28 cellular contexts compared by ENCODE assay signal in genomic region chr17:27232328-27232727, GRCh38.
"Had no signal": no experiment of that assay in that cellular context is flagged by ENCODE, and none has a peak within 500 bp of the region (broad histone marks: within the 10 kb centered on the region; RNA-seq: fewer than 3 reads in every experiment).

No MANE protein-coding gene starts in this region.

- H3K4me2 ChIP-seq: neural progenitor cell, smooth muscle cell had no signal

- H2AFZ ChIP-seq: neural progenitor cell had no signal

- H3K9me3 Mint-ChIP-seq: mesothelial cell of epicardium; naive B cell; natural killer cell; neural progenitor cell; stimulated activated memory B cell treated with anti-CD40 and anti-IgM and Interleukin-4, amounts not matched to agents 10 μg/mL and 1 μg/mL and 100 μg/mL, for 72 hours; stimulated activated naive CD8-positive, alpha-beta T cell treated with anti-CD3 and anti-CD28 coated beads, Interleukin-15, amount 100 ng/mL, for 72 hours; type B pancreatic cell had no signal

- H3K9me3 ChIP-seq: left ventricle myocardium inferior, neutrophil, ovary, right atrium auricular region, right lobe of liver, tibial nerve, uterus had no signal

- H3K27me3 Mint-ChIP-seq: naive B cell; stimulated activated memory B cell treated with anti-CD40 and anti-IgM and Interleukin-4, amounts not matched to agents 10 μg/mL and 1 μg/mL and 100 μg/mL, for 72 hours had no signal

- H3K27ac ChIP-seq: left ventricle myocardium inferior, neural progenitor cell, neutrophil, ovary, right atrium auricular region, right lobe of liver, tibial nerve, uterus had no signal

- H3K4me1 Mint-ChIP-seq: natural killer cell; nephron progenitor cell; neural progenitor cell; stimulated activated naive CD8-positive, alpha-beta T cell treated with anti-CD3 and anti-CD28 coated beads, Interleukin-15, amount 100 ng/mL, for 72 hours had no signal

- H3K27ac Mint-ChIP-seq: mesothelial cell of epicardium; nephron progenitor cell; neural progenitor cell; progenitor cell of endocrine pancreas; stimulated activated naive CD8-positive, alpha-beta T cell treated with anti-CD3 and anti-CD28 coated beads, Interleukin-15, amount 100 ng/mL, for 72 hours; type B pancreatic cell had no signal

- DNase-seq: hypothalamus; islet precursor cell; left ventricle myocardium inferior; mesendoderm; naive B cell; natural killer cell; nephron progenitor cell; occipital lobe; ovary; right lobe of liver; stimulated activated CD4-positive, alpha-beta T cell treated with anti-CD3 and anti-CD28 coated beads, Interleukin-1b, Interleukin-23, amount 100 ng/mL, for 48 hours; stimulated activated CD4-positive, alpha-beta T cell treated with anti-CD3 and anti-CD28 coated beads, Interleukin-2, amount 100 ng/mL, for 48 hours; stimulated activated CD4-positive, alpha-beta T cell treated with anti-CD3 and anti-CD28 coated beads, Interleukin-4, amount 100 ng/mL, for 4 hours; stimulated activated CD8-positive, alpha-beta memory T cell treated with anti-CD3 and anti-CD28 coated beads, Interleukin-4, amount 100 ng/mL, for 48 hours; stimulated activated naive CD4-positive, alpha-beta T cell treated with Interleukin-2 at 50 U/mL for 16 hours; stimulated activated naive CD8-positive, alpha-beta T cell treated with anti-CD3 and anti-CD28 coated beads, Interleukin-15, amount 100 ng/mL, for 72 hours; substantia nigra; uterus had no signal

- H3K4me1 ChIP-seq: left ventricle myocardium inferior, neural progenitor cell, right atrium auricular region, right lobe of liver, uterus had no signal

- H3K27me3 ChIP-seq: neural progenitor cell, neutrophil, ovary, right atrium auricular region, right lobe of liver, tibial nerve, uterus had no signal

- H3K9ac ChIP-seq: neural progenitor cell had no signal

- H3K4me3 Mint-ChIP-seq: mesothelial cell of epicardium; naive B cell; natural killer cell; nephron progenitor cell; neural progenitor cell; stimulated activated memory B cell treated with anti-CD40 and anti-IgM and Interleukin-4, amounts not matched to agents 10 μg/mL and 1 μg/mL and 100 μg/mL, for 72 hours; stimulated activated naive CD8-positive, alpha-beta T cell treated with anti-CD3 and anti-CD28 coated beads, Interleukin-15, amount 100 ng/mL, for 72 hours; type B pancreatic cell had no signal

- ATAC-seq: natural killer cell; right lobe of liver; stimulated activated memory B cell treated with anti-CD40 and anti-IgM and Interleukin-4, amounts not matched to agents 10 μg/mL and 1 μg/mL and 100 μg/mL, for 72 hours; stimulated activated naive CD8-positive, alpha-beta T cell treated with anti-CD3 and anti-CD28 coated beads, Interleukin-15, amount 100 ng/mL, for 72 hours had no signal

- H3K36me3 Mint-ChIP-seq: mesothelial cell of epicardium; naive B cell; natural killer cell; neural progenitor cell; stimulated activated memory B cell treated with anti-CD40 and anti-IgM and Interleukin-4, amounts not matched to agents 10 μg/mL and 1 μg/mL and 100 μg/mL, for 72 hours; type B pancreatic cell had no signal

- H3K4me3 ChIP-seq: left ventricle myocardium inferior, lung, neural progenitor cell, ovary, right atrium auricular region, right lobe of liver, smooth muscle cell, tibial nerve, uterus had no signal

- H3K36me3 ChIP-seq: left ventricle myocardium inferior, neural progenitor cell, neutrophil, ovary, right atrium auricular region, right lobe of liver, tibial nerve, uterus had no signal
